In genomic region chr2:197575987-197576386, GRCh38 we compare ENCODE assay signal across 18 cellular contexts.
A peak's percentile ranks its signal among the peaks of the same experiment; 100 is the strongest.
DNase-seq lines count a peak whose midpoint lies in the region; ATAC-seq and TF ChIP-seq lines count a peak whose summit lies in the region.
"Had no signal": no experiment of that assay in that cellular context is flagged by ENCODE, and none has a peak within 500 bp of the region (broad histone marks: within the 10 kb centered on the region; RNA-seq: fewer than 3 reads in every experiment).

No MANE protein-coding gene starts in this region.

- peak in 3 of 4 donors; percentile 66 to 80 (median 68) for ATAC-seq in psoas muscle
- ATAC-seq: GM12878 had no signal

- H3K27me3 ChIP-seq in HUES64 (ENCODE audit: insufficient read depth, low read length): no peaks in the 10 kb centered on the region
- no peaks in the 10 kb centered on the region for H3K27me3 ChIP-seq in brain microvascular endothelial cell (replicated peaks)
- H3K27me3 ChIP-seq in psoas muscle (ENCODE audit: insufficient read depth in 3 of 3, low read length in 2 of 3): no peaks in the 10 kb centered on the region
- H3K27me3 ChIP-seq: BE2C, colonic mucosa had no signal

- in situ Hi-C loops in brain microvascular endothelial cell (cut with HindIII; ENCODE audit: low pct_ligation_motif_present, low sequenced_read_pairs): no loop called here

- H3K9ac ChIP-seq in HUES64 (ENCODE audit: low read depth, low read length): no peak overlapping the region
- H3K9ac ChIP-seq: KMS-11 had no signal

- intact Hi-C loops in psoas muscle (cut with DNase I): no loop called here

- WGBS in HUES64: 98% methylated on average over 2 of the region's 2 CpGs
- WGBS in psoas muscle, 3 donors: 89 to 98% (median 90%) methylated on average over 2 of the region's 2 CpGs

- H3K27ac ChIP-seq in HUES64 (ENCODE audit: low read depth, low read length) (peak overlapping the region; percentile 87; the same call in 1 of the 2 replicates), brain microvascular endothelial cell (peak overlapping the region; percentile 82), psoas muscle (peak overlapping the region; percentile 10)
- H3K27ac ChIP-seq: colonic mucosa, KMS-11 had no signal

- DNase-seq in brain microvascular endothelial cell (peak; percentile 76), glomerular visceral epithelial cell (ENCODE audit: extremely low spot score) (peak; percentile 8), psoas muscle (peak; percentile 68 to 80), GM19238 (ENCODE audit: insufficient read length, low spot score) (no peak), NCI-H146 treated with DMSO at 0.1 percent for 48 hours (lab: John Stamatoyannopoulos, UW; ENCODE audit: unreplicated experiment) (no peak), NCI-H2107 (lab: John Stamatoyannopoulos, UW) (no peak)
- DNase-seq in activated effector memory CD4-positive, alpha-beta T cell treated with anti-CD3 and anti-CD28 coated beads, Interleukin-2, amount 50 U/mL, for 16 hours: no peak
- DNase-seq: activated CD8-positive, alpha-beta memory T cell treated with anti-CD3 and anti-CD28 coated beads, Interleukin-2, amount 50 U/mL, for 4 hours; activated naive CD8-positive, alpha-beta T cell treated with anti-CD3 and anti-CD28 coated beads for 36 hours; BE2C; colonic mucosa; DMS79; islet precursor cell; NCI-H2081; stimulated activated naive CD4-positive, alpha-beta T cell treated with Interleukin-2 at 50 U/mL for 16 hours had no signal

- H3K4me3 ChIP-seq in HUES64 (ENCODE audit: low read length) (no peak overlapping the region), brain microvascular endothelial cell (ENCODE audit: low read depth, low read length) (no peak overlapping the region), psoas muscle (no peak overlapping the region)
- H3K4me3 ChIP-seq: colonic mucosa, GM12878 had no signal

- H3K4me1 ChIP-seq in HUES64 (ENCODE audit: insufficient read depth, low read length): peaks cover 23% of the 10 kb centered on the region
- no peaks in the 10 kb centered on the region for H3K4me1 ChIP-seq in psoas muscle
- H3K4me1 ChIP-seq: BE2C, colonic mucosa had no signal

- H3K36me3 ChIP-seq in HUES64 (ENCODE audit: insufficient read depth, low read length) (peaks cover 19% of the 10 kb centered on the region; the same call in 1 of the 2 replicates), brain microvascular endothelial cell (replicated peaks) (peaks cover 4% of the 10 kb centered on the region), psoas muscle (ENCODE audit: insufficient read depth in 1 of 2, low read depth in 1 of 2) (no peaks in the 10 kb centered on the region)
- H3K36me3 ChIP-seq: BE2C, colonic mucosa had no signal

- TF ChIP-seq CTCF in brain microvascular endothelial cell (IDR thresholded peaks at IDR 0.05; ENCODE audit: low read depth, low read length, missing control alignments) (no peak), psoas muscle (IDR thresholded peaks at IDR 0.05) (no peak)

- H3K9me3 ChIP-seq in HUES64 (ENCODE audit: insufficient read depth, low read depth, low read length) (peaks cover 34% of the 10 kb centered on the region), psoas muscle (no peaks in the 10 kb centered on the region)
- H3K9me3 ChIP-seq: BE2C, colonic mucosa had no signal

Comparison
In these comparisons a context has a peak if more than half of its experiments do, and no peak if none do; other contexts are left out.
1. H3K27ac ChIP-seq: peak in every context shown above with its lines; median percentile 87 in HUES64; 82 in brain microvascular endothelial cell; 10 in psoas muscle.
2. DNase-seq: peak in brain microvascular endothelial cell (single experiment), glomerular visceral epithelial cell (single experiment) and psoas muscle (2 of 2); none in GM19238 (single experiment), NCI-H146 treated with DMSO at 0.1 percent for 48 hours (single experiment), NCI-H2107 (single experiment) and activated effector memory CD4-positive, alpha-beta T cell treated with anti-CD3 and anti-CD28 coated beads, Interleukin-2, amount 50 U/mL, for 16 hours (single experiment).